26 cellular contexts compared by ENCODE assay signal in the genomic region with DNA sequence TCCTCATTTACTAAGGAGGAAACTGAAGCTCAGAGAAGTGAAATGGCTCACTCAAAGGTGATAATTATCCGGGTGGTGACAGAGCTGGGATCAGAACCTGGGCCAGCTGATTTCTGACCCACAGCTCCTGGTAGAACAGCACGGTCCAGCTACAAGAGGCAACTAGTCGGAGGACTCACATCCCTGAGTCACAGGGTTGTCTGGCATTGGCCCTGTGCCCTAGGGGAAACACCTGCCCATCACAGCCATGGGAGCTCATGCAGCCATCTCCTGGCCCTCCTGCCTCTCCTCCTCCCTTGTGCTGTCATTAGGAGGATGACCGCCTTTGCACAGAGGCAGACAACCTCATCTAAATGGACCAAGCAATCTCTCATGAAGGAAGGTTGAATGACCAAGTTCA.
A peak's percentile ranks its signal among the peaks of the same experiment; 100 is the strongest.
DNase-seq lines count a peak whose midpoint lies in the region; ATAC-seq and TF ChIP-seq lines count a peak whose summit lies in the region.
"Had no signal": no experiment of that assay in that cellular context is flagged by ENCODE, and none has a peak within 500 bp of the region (broad histone marks: within the 10 kb centered on the region; RNA-seq: fewer than 3 reads in every experiment).

No MANE protein-coding gene starts in this region.

- H3K36me3 Mint-ChIP-seq in Caco-2 (ENCODE audit: insufficient read depth, unreplicated experiment), result peaks cover 9% of the 10 kb centered on the region
- no peaks in the 10 kb centered on the region for H3K36me3 Mint-ChIP-seq in stimulated activated naive B cell treated with anti-CD40 and anti-IgM and Interleukin-4, amounts not matched to agents 10 μg/mL and 1 μg/mL and 100 μg/mL, for 72 hours
- peaks cover 0 to 5% (median 0%) of the 10 kb centered on the region in 3 donors for H3K36me3 Mint-ChIP-seq in immature natural killer cell

- peaks cover 35% of the 10 kb centered on the region for H3K4me1 Mint-ChIP-seq in Caco-2 (ENCODE audit: low read depth, unreplicated experiment)
- H3K4me1 Mint-ChIP-seq in stimulated activated naive B cell treated with anti-CD40 and anti-IgM and Interleukin-4, amounts not matched to agents 10 μg/mL and 1 μg/mL and 100 μg/mL, for 72 hours, result peaks cover 0 to 9% of the 10 kb centered on the region in 2 donors
- no peaks in the 10 kb centered on the region for H3K4me1 Mint-ChIP-seq in immature natural killer cell

- TF ChIP-seq CTCF in Caco-2 (IDR thresholded peaks at IDR 0.05; ENCODE audit: insufficient read depth in 1 of 2, low read depth in 1 of 2, low read length in 1 of 2, severe bottlenecking in 1 of 2, unreplicated experiment in 1 of 2) (no peak), RWPE1 (conservative IDR thresholded peaks at IDR 0.05; ENCODE audit: low read depth) (no peak)

- ATAC-seq in stimulated activated naive B cell treated with anti-CD40 and anti-IgM and Interleukin-4, amounts not matched to agents 10 μg/mL and 1 μg/mL and 100 μg/mL, for 72 hours (replicated peaks), result no peak
- ATAC-seq: HCT116, K562 had no signal

- no peak overlapping the region for H3K18ac ChIP-seq in trophoblast cell (ENCODE audit: low read length)

- H3K27ac ChIP-seq in RWPE1 (no peak overlapping the region), trophoblast cell (ENCODE audit: low read depth, low read length) (no peak overlapping the region)
- H3K27ac ChIP-seq: BLaER1 treated with 17β-estradiol and CSF1 and Interleukin-3, amounts not matched to agents 10 nM and 100 nM; PC-9 had no signal

- no peak overlapping the region for H2AFZ ChIP-seq in trophoblast cell (ENCODE audit: insufficient read depth, low read length, poor library complexity)
- H2AFZ ChIP-seq: PC-9 had no signal

- H3K27ac Mint-ChIP-seq in Caco-2 (ENCODE audit: unreplicated experiment) (peak overlapping the region; percentile 25), immature natural killer cell (no peak overlapping the region)
- no peak overlapping the region for H3K27ac Mint-ChIP-seq in stimulated activated naive B cell treated with anti-CD40 and anti-IgM and Interleukin-4, amounts not matched to agents 10 μg/mL and 1 μg/mL and 100 μg/mL, for 72 hours
- H3K27ac Mint-ChIP-seq: CD4-positive, alpha-beta T cell had no signal

- no peak overlapping the region for H2BK5ac ChIP-seq in trophoblast cell (ENCODE audit: low read depth, low read length, poor library complexity)

- H3K27me3 Mint-ChIP-seq in Caco-2 (ENCODE audit: insufficient read depth, unreplicated experiment) (no peaks in the 10 kb centered on the region), immature natural killer cell (ENCODE audit: low read depth in 3 of 3) (peaks cover 0 to 5% (median 4%) of the 10 kb centered on the region in 3 donors)
- H3K27me3 Mint-ChIP-seq in stimulated activated naive B cell treated with anti-CD40 and anti-IgM and Interleukin-4, amounts not matched to agents 10 μg/mL and 1 μg/mL and 100 μg/mL, for 72 hours, result peaks cover under 1 to 4% of the 10 kb centered on the region in 2 donors
- H3K27me3 Mint-ChIP-seq: CD4-positive, alpha-beta T cell had no signal

- no peak overlapping the region for H2BK12ac ChIP-seq in trophoblast cell (ENCODE audit: low read length)

- H3K9ac ChIP-seq in trophoblast cell (ENCODE audit: low read length), result no peak overlapping the region
- H3K9ac ChIP-seq: BLaER1 treated with 17β-estradiol and CSF1 and Interleukin-3, amounts not matched to agents 10 nM and 100 nM had no signal

- H3K79me2 ChIP-seq in trophoblast cell (ENCODE audit: control insufficient read depth, insufficient read depth, low read length, poor library complexity), result no peaks in the 10 kb centered on the region

- peaks cover 18% of the 10 kb centered on the region for H3K9me3 Mint-ChIP-seq in Caco-2 (ENCODE audit: unreplicated experiment)
- H3K9me3 Mint-ChIP-seq in stimulated activated naive B cell treated with anti-CD40 and anti-IgM and Interleukin-4, amounts not matched to agents 10 μg/mL and 1 μg/mL and 100 μg/mL, for 72 hours, result peaks cover 7 to 11% of the 10 kb centered on the region in 2 donors
- H3K9me3 Mint-ChIP-seq in immature natural killer cell, result peaks cover 2 to 20% (median 8%) of the 10 kb centered on the region in 6 donors

- BruUV-seq in Caco-2 (replicated peaks; lab: Mats Ljungman, UMichigan), result no TSS peak

- no peak for DNase-seq in Caco-2
- DNase-seq in RWPE1 (ENCODE audit: low spot score), result peak; percentile 42
- peak; percentile 28 to 70 for DNase-seq in dermis microvascular lymphatic vessel endothelial cell (ENCODE audit: low read depth in 2 of 2)
- peak; percentile 57 to 75 for DNase-seq in lung microvascular endothelial cell (ENCODE audit: low read depth in 2 of 2)
- no peak for DNase-seq in stimulated activated naive B cell treated with anti-CD40 and anti-IgM and Interleukin-4, amounts not matched to agents 10 μg/mL and 1 μg/mL and 100 μg/mL, for 72 hours
- no peak for DNase-seq in immature natural killer cell
- no peak for DNase-seq in trophoblast cell
- DNase-seq: AML-193; CD4-positive, alpha-beta T cell; DMS79; EL; GF-D8; MG63; NCI-H1105 treated with DMSO at 0.1 percent for 48 hours; NCI-H146; NCI-H1930; NCI-H2107; NCI-H524; NCI-H748 treated with DMSO at 0.1 percent for 48 hours; NK-92 treated with Interleukin-12 subunit alpha and Interleukin-12 subunit beta, amount 100 ng/mL, for 24 hours; PC-9; RPMI8226; SHP77 treated with DMSO at 0.1 percent for 48 hours had no signal

- H3K36me3 ChIP-seq in Caco-2 (ENCODE audit: control insufficient read depth, insufficient read depth, low read length) (no peaks in the 10 kb centered on the region), trophoblast cell (ENCODE audit: control insufficient read depth in 1 of 2, insufficient read depth in 2 of 2, low read length in 2 of 2) (no peaks in the 10 kb centered on the region)
- H3K36me3 ChIP-seq: BLaER1 treated with 17β-estradiol and CSF1 and Interleukin-3, amounts not matched to agents 10 nM and 100 nM; MG63 had no signal

- no peak overlapping the region for H4K12ac ChIP-seq in trophoblast cell (ENCODE audit: low read depth, low read length)

- H3K14ac ChIP-seq in trophoblast cell (ENCODE audit: low read length), result no peak overlapping the region

- H3K4me1 ChIP-seq in Caco-2, result peaks cover 25% of the 10 kb centered on the region
- peaks cover 0 to under 1% of the 10 kb centered on the region in 2 experiments for H3K4me1 ChIP-seq in trophoblast cell (ENCODE audit: control insufficient read depth in 1 of 2, insufficient read depth in 2 of 2, low read length in 2 of 2)

- H3K4ac ChIP-seq in trophoblast cell (ENCODE audit: low read depth, low read length), result no peak overlapping the region

- intact Hi-C loops in Caco-2 (cut with micrococcal nuclease; ENCODE audit: unreplicated experiment), result loop anchor here (5.0 kb wide), 1 partner anchor 86 kb away; no protein-coding TSS in a partner anchor

- WGBS in trophoblast cell (ENCODE audit: extremely low coverage, insufficient coverage, insufficient read length), result no CpG with 5 or more reads among the region's 4 CpGs

- no peak overlapping the region for H4K8ac ChIP-seq in trophoblast cell (ENCODE audit: low read depth, low read length)

- H3K4me3 Mint-ChIP-seq in Caco-2 (ENCODE audit: unreplicated experiment) (no peak overlapping the region), immature natural killer cell (no peak overlapping the region)
- H3K4me3 Mint-ChIP-seq in stimulated activated naive B cell treated with anti-CD40 and anti-IgM and Interleukin-4, amounts not matched to agents 10 μg/mL and 1 μg/mL and 100 μg/mL, for 72 hours, result no peak overlapping the region
- H3K4me3 Mint-ChIP-seq: CD4-positive, alpha-beta T cell had no signal

- H2BK120ac ChIP-seq in trophoblast cell (ENCODE audit: insufficient read depth, low read length, poor library complexity), result no peak overlapping the region

- POLR2A ChIA-PET in Caco-2 (lab: Charles Lee), result no interaction called here
- POLR2A ChIA-PET in RWPE1 (lab: Yijun Ruan, JAX; ENCODE audit: low non-redundant PET), result no interaction called here

- H4K91ac ChIP-seq in trophoblast cell (ENCODE audit: low read depth, low read length), result no peak overlapping the region

- H3K4me3 ChIP-seq in Caco-2 (ENCODE audit: low read depth, low read length) (no peak overlapping the region), trophoblast cell (ENCODE audit: low read depth, low read length) (no peak overlapping the region)
- H3K4me3 ChIP-seq: BLaER1 treated with 17β-estradiol and CSF1 and Interleukin-3, amounts not matched to agents 10 nM and 100 nM; K562; MG63; PC-9 had no signal

- peaks cover under 1% of the 10 kb centered on the region for H3K79me1 ChIP-seq in trophoblast cell (ENCODE audit: low read length)

- H3K4me2 ChIP-seq in trophoblast cell (ENCODE audit: low read length), result no peak overlapping the region
- H3K4me2 ChIP-seq: PC-9 had no signal

- H3K9me3 ChIP-seq in Caco-2, result peaks cover 12% of the 10 kb centered on the region
- H3K9me3 ChIP-seq in trophoblast cell (ENCODE audit: insufficient read depth, low read depth, low read length), result no peaks in the 10 kb centered on the region
- H3K9me3 ChIP-seq: MG63 had no signal

- no peak overlapping the region for H2AK5ac ChIP-seq in trophoblast cell (ENCODE audit: low read length)

- no peak overlapping the region for H3K23ac ChIP-seq in trophoblast cell (ENCODE audit: low read length)

- H3K27me3 ChIP-seq in Caco-2 (replicated peaks; ENCODE audit: control insufficient read depth, insufficient read depth, low read length) (no peaks in the 10 kb centered on the region), trophoblast cell (ENCODE audit: insufficient read depth, low read length) (no peaks in the 10 kb centered on the region)
- H3K27me3 ChIP-seq: BLaER1 treated with 17β-estradiol and CSF1 and Interleukin-3, amounts not matched to agents 10 nM and 100 nM; MG63 had no signal

- CTCF ChIA-PET in Caco-2 (lab: Charles Lee), result no interaction called here
- CTCF ChIA-PET in RWPE1 (lab: Yijun Ruan, JAX), result no interaction called here

Comparison
In these comparisons a context has a peak if more than half of its experiments do, and no peak if none do; other contexts are left out.
1. DNase-seq: peak in RWPE1 (single experiment), dermis microvascular lymphatic vessel endothelial cell (2 of 2) and lung microvascular endothelial cell (2 of 2); none in Caco-2 (0 of 2), stimulated activated naive B cell treated with anti-CD40 and anti-IgM and Interleukin-4, amounts not matched to agents 10 μg/mL and 1 μg/mL and 100 μg/mL, for 72 hours (single experiment), immature natural killer cell (0 of 3) and trophoblast cell (0 of 2).